10 cellular contexts compared by ENCODE assay signal in genomic region chr4:47531954-47532321, GRCh38. TPM values are rescaled to one million over a fixed set of nuclear protein-coding genes. Genes with fewer than 3 reads are reported as not detected.
DNase-seq lines count a peak whose midpoint lies in the region; ATAC-seq and TF ChIP-seq lines count a peak whose summit lies in the region.
"Had no signal": no experiment of that assay in that cellular context is flagged by ENCODE, and none has a peak within 500 bp of the region (broad histone marks: within the 10 kb centered on the region; RNA-seq: fewer than 3 reads in every experiment).

No MANE protein-coding gene starts in this region.

- H3K4me1 Mint-ChIP-seq in CD8-positive, alpha-beta T cell (ENCODE audit: low read depth) = peaks cover 46% of the 10 kb centered on the region

- no peak overlapping the region for H3K4me3 ChIP-seq in CD8-positive, alpha-beta T cell (ENCODE audit: low read depth, low read length)
- H3K4me3 ChIP-seq in HUES64 (ENCODE audit: low read length) = no peak overlapping the region
- H3K4me3 ChIP-seq in effector memory CD4-positive, alpha-beta T cell (ENCODE audit: insufficient read depth, low read depth, low read length, poor library complexity, severe bottlenecking) = no peak overlapping the region
- H3K4me3 ChIP-seq in osteoblast (ENCODE audit: insufficient read depth, low read length) = no peak overlapping the region
- H3K4me3 ChIP-seq in Peyer's patch = no peak overlapping the region
- H3K4me3 ChIP-seq: SK-N-MC had no signal

- no peak overlapping the region for H2AFZ ChIP-seq in osteoblast (ENCODE audit: low read length)

- H3K36me3 Mint-ChIP-seq in CD8-positive, alpha-beta T cell = peaks cover 16% of the 10 kb centered on the region

- no peak for ATAC-seq in CD8-positive, alpha-beta T cell

- no peaks in the 10 kb centered on the region for H3K36me3 ChIP-seq in CD8-positive, alpha-beta T cell (ENCODE audit: insufficient read depth, low read length)
- H3K36me3 ChIP-seq in HUES64 (ENCODE audit: insufficient read depth, low read length) = peaks cover 1% of the 10 kb centered on the region; the same call in 1 of the 2 replicates
- H3K36me3 ChIP-seq in effector memory CD4-positive, alpha-beta T cell (ENCODE audit: control insufficient read depth, insufficient read depth, low read length) = no peaks in the 10 kb centered on the region
- peaks cover 43% of the 10 kb centered on the region for H3K36me3 ChIP-seq in osteoblast (ENCODE audit: insufficient read depth, low read length)
- no peaks in the 10 kb centered on the region for H3K36me3 ChIP-seq in Peyer's patch

- H3K27me3 ChIP-seq in CD8-positive, alpha-beta T cell (ENCODE audit: insufficient read depth, low read length) = no peaks in the 10 kb centered on the region
- H3K27me3 ChIP-seq in HUES64 (ENCODE audit: insufficient read depth, low read length) (no peaks in the 10 kb centered on the region), osteoblast (ENCODE audit: insufficient read depth, low read length) (no peaks in the 10 kb centered on the region), Peyer's patch (no peaks in the 10 kb centered on the region)
- H3K27me3 ChIP-seq in effector memory CD4-positive, alpha-beta T cell (replicated peaks; ENCODE audit: control insufficient read depth, insufficient read depth, low read length, poor library complexity, severe bottlenecking) = no peaks in the 10 kb centered on the region

- no peaks in the 10 kb centered on the region for H3K27me3 Mint-ChIP-seq in CD8-positive, alpha-beta T cell (ENCODE audit: low read depth)

- peak in 1 of 7 experiments; percentile 48 for DNase-seq in CD8-positive, alpha-beta T cell
- DNase-seq in effector memory CD4-positive, alpha-beta T cell = no peak
- DNase-seq in osteoblast (ENCODE audit: insufficient read length, low spot score, missing footprints) (no peak), EL (no peak), NCI-H510A treated with DMSO at 0.1 percent for 48 hours (lab: John Stamatoyannopoulos, UW) (no peak), NCI-H345 treated with DMSO at 0.1 percent for 48 hours (lab: John Stamatoyannopoulos, UW; ENCODE audit: unreplicated experiment) (no peak), Peyer's patch (no peak)
- DNase-seq: NCI-H1436 treated with DMSO at 0.1 percent for 48 hours had no signal

- peak overlapping the region; percentile 57 for H3K4me3 Mint-ChIP-seq in CD8-positive, alpha-beta T cell

- H3K9me3 ChIP-seq in CD8-positive, alpha-beta T cell (ENCODE audit: low read length) = no peaks in the 10 kb centered on the region
- H3K9me3 ChIP-seq in HUES64 (ENCODE audit: insufficient read depth, low read depth, low read length) = peaks cover 2% of the 10 kb centered on the region; the same call in 1 of the 2 replicates
- no peaks in the 10 kb centered on the region for H3K9me3 ChIP-seq in effector memory CD4-positive, alpha-beta T cell (ENCODE audit: control insufficient read depth, low read length)
- H3K9me3 ChIP-seq in osteoblast (ENCODE audit: low read depth, low read length) = no peaks in the 10 kb centered on the region
- no peaks in the 10 kb centered on the region for H3K9me3 ChIP-seq in Peyer's patch

- H3K9ac ChIP-seq in HUES64 (ENCODE audit: low read depth, low read length) = peak overlapping the region; percentile 22; the same call in 1 of the 2 replicates

- H3K4me1 ChIP-seq in CD8-positive, alpha-beta T cell (ENCODE audit: insufficient read depth, low read length) = peaks cover 25% of the 10 kb centered on the region
- H3K4me1 ChIP-seq in HUES64 (ENCODE audit: insufficient read depth, low read length) = peaks cover 12% of the 10 kb centered on the region; the same call in 1 of the 2 replicates
- H3K4me1 ChIP-seq in effector memory CD4-positive, alpha-beta T cell (ENCODE audit: control insufficient read depth, insufficient read depth, low read length, poor library complexity, severe bottlenecking) = peaks cover 30% of the 10 kb centered on the region
- peaks cover 45% of the 10 kb centered on the region for H3K4me1 ChIP-seq in osteoblast (ENCODE audit: insufficient read depth, low read length)
- H3K4me1 ChIP-seq in Peyer's patch = peaks cover 0 to 14% (median 5%) of the 10 kb centered on the region in 4 donors

- WGBS in HUES64 = 93% methylated on average over 2 of the region's 2 CpGs

- peak overlapping the region; percentile 55 for H3K27ac Mint-ChIP-seq in CD8-positive, alpha-beta T cell

- no peaks in the 10 kb centered on the region for H4K20me1 ChIP-seq in osteoblast (ENCODE audit: insufficient read depth, low read length)

- POLR2A ChIA-PET in CD8-positive, alpha-beta T cell (lab: Charles Lee) = interaction anchor here (1.0 to 1.2 kb wide), 4 partner anchors 12 to 69 kb away, joined by 3 to 5 read pairs (median 4); partner anchors contain the start of genes ATP10D and COMMD8

- intact Hi-C loops in CD8-positive, alpha-beta T cell (cut with DNase I, micrococcal nuclease) = loop anchor here in 1 of 2 experiments (2.0 kb wide), 1 partner anchor 47 kb away; the partner anchor contains the start of gene ATP10D

- TF ChIP-seq POLR2A in Peyer's patch (IDR thresholded peaks at IDR 0.05) = no peak

- CTCF ChIA-PET in CD8-positive, alpha-beta T cell (lab: Charles Lee) = interaction anchor here (1.0 kb wide), 1 partner anchor 32 kb away, joined by 5 read pairs; no protein-coding TSS in a partner anchor

- no peak overlapping the region for H3K27ac ChIP-seq in CD8-positive, alpha-beta T cell (ENCODE audit: low read depth, low read length)
- H3K27ac ChIP-seq in HUES64 (ENCODE audit: low read depth, low read length) = peak overlapping the region; percentile 71
- H3K27ac ChIP-seq in effector memory CD4-positive, alpha-beta T cell (ENCODE audit: insufficient read depth, low read length, poor library complexity, severe bottlenecking) = peak overlapping the region; percentile 1
- H3K27ac ChIP-seq in osteoblast (ENCODE audit: low read depth, low read length) = peak overlapping the region; percentile 91
- peak overlapping the region in 2 of 4 donors; percentile 27 to 49 for H3K27ac ChIP-seq in Peyer's patch
- H3K27ac ChIP-seq: SK-N-MC had no signal

- no peak for TF ChIP-seq CTCF in CD8-positive, alpha-beta T cell (IDR thresholded peaks at IDR 0.05)
- no peak for TF ChIP-seq CTCF in osteoblast (IDR thresholded peaks at IDR 0.05; ENCODE audit: extremely low read depth, low read depth, low read length)
- TF ChIP-seq CTCF in Peyer's patch (IDR thresholded peaks at IDR 0.05) = no peak

- H3K4me2 ChIP-seq in osteoblast (ENCODE audit: insufficient read depth, low read length) = peak overlapping the region; percentile 18

- peaks cover 6% of the 10 kb centered on the region for H3K9me3 Mint-ChIP-seq in CD8-positive, alpha-beta T cell

- H3K79me2 ChIP-seq in osteoblast (ENCODE audit: insufficient read depth, low read length) = peaks cover 27% of the 10 kb centered on the region

RNA-seq across cellular contexts. Expression of gene ATP10D, which starts 46.9 kb away (rescaled TPM):
- 1 to 10 TPM; 2.3 to 2.4 TPM for total RNA-seq in CD8-positive, alpha-beta T cell
- polyA plus RNA-seq in HUES64 (2013, experiment 1 of 2) = 2.2 TPM
- polyA plus RNA-seq in HUES64 (2013, experiment 2 of 2) = 2.2 TPM
- 49.8 and 51.8 TPM in 2 replicates for total RNA-seq in osteoblast
- 10 to 100 TPM in 2 of 4 donors, 1 to 10 TPM in 2; 4.4 to 15.7 (median 10.0) TPM for total RNA-seq in Peyer's patch
